8 cellular contexts compared by ENCODE assay signal in genomic region chr2:239264838-239265651, GRCh38.
A peak's percentile ranks its signal among the peaks of the same experiment; 100 is the strongest.
DNase-seq lines count a peak whose midpoint lies in the region; ATAC-seq and TF ChIP-seq lines count a peak whose summit lies in the region.

No MANE protein-coding gene starts in this region.

- H3K4me1 Mint-ChIP-seq in Calu3 (ENCODE audit: low read depth, unreplicated experiment): peaks cover 37% of the 10 kb centered on the region
- peaks cover 71 to 87% of the 10 kb centered on the region in 2 donors for H3K4me1 Mint-ChIP-seq in effector memory CD8-positive, alpha-beta T cell (ENCODE audit: low read depth in 2 of 2)
- H3K4me1 Mint-ChIP-seq in naive thymus-derived CD8-positive, alpha-beta T cell: peaks cover 53 to 93% (median 86%) of the 10 kb centered on the region in 4 donors

- TF ChIP-seq CTCF in Calu3 (IDR thresholded peaks at IDR 0.05; ENCODE audit: unreplicated experiment): no peak

- 40% methylated on average over 11 of the region's 11 CpGs for WGBS in urinary bladder

- BruUV-seq in Calu3 (replicated peaks; lab: Mats Ljungman, UMichigan): no TSS peak

- TF ChIP-seq EP300 in Ishikawa (IDR thresholded peaks at IDR 0.05; ENCODE audit: borderline replicate concordance): no peak

- CTCF ChIA-PET in Calu3 (lab: Charles Lee): no interaction called here

- intact Hi-C loops in Calu3 (cut with micrococcal nuclease; ENCODE audit: unreplicated experiment): loop anchor here (10.0 kb wide), 1 partner anchor 130 kb away; no protein-coding TSS in a partner anchor

- peak overlapping the region; percentile 52 for H3K27ac ChIP-seq in urinary bladder (ENCODE audit: low read depth)

- no peaks in the 10 kb centered on the region for H3K27me3 Mint-ChIP-seq in Calu3 (ENCODE audit: unreplicated experiment)
- no peaks in the 10 kb centered on the region for H3K27me3 Mint-ChIP-seq in effector memory CD8-positive, alpha-beta T cell
- H3K27me3 Mint-ChIP-seq in naive thymus-derived CD8-positive, alpha-beta T cell: no peaks in the 10 kb centered on the region

- H3K4me3 Mint-ChIP-seq in Calu3 (ENCODE audit: low read depth, unreplicated experiment): peak overlapping the region; percentile 47
- H3K4me3 Mint-ChIP-seq in effector memory CD8-positive, alpha-beta T cell: peak overlapping the region; percentile 96 to 99
- H3K4me3 Mint-ChIP-seq in naive thymus-derived CD8-positive, alpha-beta T cell: peak overlapping the region; percentile 77 to 95 (median 88)

- H3K36me3 ChIP-seq in urinary bladder (ENCODE audit: insufficient read depth): no peaks in the 10 kb centered on the region

- DNase-seq in Calu3 (peak; percentile 22), medulla oblongata (ENCODE audit: extremely low spot score) (no peak)
- DNase-seq in activated CD4-positive, alpha-beta T cell treated with anti-CD3 and anti-CD28 coated beads for 4 hours: peak; percentile 66
- DNase-seq in effector memory CD8-positive, alpha-beta T cell: peak; percentile 58 to 60 (median 58)
- peak; percentile 35 to 90 (median 75) for DNase-seq in naive thymus-derived CD8-positive, alpha-beta T cell

- H3K36me3 Mint-ChIP-seq in Calu3 (ENCODE audit: insufficient read depth, unreplicated experiment): peaks cover 5% of the 10 kb centered on the region
- peaks cover 18% of the 10 kb centered on the region for H3K36me3 Mint-ChIP-seq in effector memory CD8-positive, alpha-beta T cell (ENCODE audit: insufficient read depth)
- H3K36me3 Mint-ChIP-seq in naive thymus-derived CD8-positive, alpha-beta T cell: no peaks in the 10 kb centered on the region

- POLR2A ChIA-PET in naive thymus-derived CD8-positive, alpha-beta T cell (lab: Charles Lee): interaction anchor here (0.5 to 6.6 kb wide), 10 partner anchors 11 to 158 kb away, joined by 3 to 70 read pairs (median 4); partner anchors contain the start of gene HDAC4

- no peak overlapping the region for H3K4me3 ChIP-seq in urinary bladder (ENCODE audit: low read depth, low read length)

- peaks cover 6% of the 10 kb centered on the region for H3K4me1 ChIP-seq in urinary bladder (ENCODE audit: insufficient read depth)

- peak; percentile 73 for ATAC-seq in effector memory CD8-positive, alpha-beta T cell (replicated peaks)
- peak; percentile 71 to 79 for ATAC-seq in naive thymus-derived CD8-positive, alpha-beta T cell
- no peak for ATAC-seq in GM19023 (IDR thresholded peaks at IDR 0.05; ENCODE audit: unreplicated experiment)

- TF ChIP-seq RAD21 in Ishikawa (IDR thresholded peaks at IDR 0.05; ENCODE audit: low read depth): no peak

- peak overlapping the region; percentile 82 for H3K27ac Mint-ChIP-seq in Calu3 (ENCODE audit: unreplicated experiment)
- H3K27ac Mint-ChIP-seq in effector memory CD8-positive, alpha-beta T cell: peak overlapping the region; percentile 87 to 98
- H3K27ac Mint-ChIP-seq in naive thymus-derived CD8-positive, alpha-beta T cell: peak overlapping the region; percentile 88 to 99 (median 98)

- no peaks in the 10 kb centered on the region for H3K9me3 Mint-ChIP-seq in Calu3 (ENCODE audit: low read depth, unreplicated experiment)
- no peaks in the 10 kb centered on the region for H3K9me3 Mint-ChIP-seq in effector memory CD8-positive, alpha-beta T cell
- no peaks in the 10 kb centered on the region for H3K9me3 Mint-ChIP-seq in naive thymus-derived CD8-positive, alpha-beta T cell

TF ChIP-seq in Ishikawa, 13 proteins besides CTCF, POLR2A, EP300 and RAD21:
- 0 out of 2 replicates have a peak, but pooled peaks have one; percentile 9 for TF ChIP-seq REST (IDR thresholded peaks at IDR 0.05; ENCODE audit: low read depth)
- no peak for TF ChIP-seq MAX (IDR thresholded peaks at IDR 0.05)

Comparison
In these comparisons a context has a peak if more than half of its experiments do, and no peak if none do; other contexts are left out.
1. H3K4me3 Mint-ChIP-seq: peak in every context shown above with its lines; median percentile 98 in effector memory CD8-positive, alpha-beta T cell; 88 in naive thymus-derived CD8-positive, alpha-beta T cell; 47 in Calu3.